8 cellular contexts compared by ENCODE assay signal in genomic region chr15:78000089-78000926, GRCh38.
DNase-seq lines count a peak whose midpoint lies in the region; ATAC-seq and TF ChIP-seq lines count a peak whose summit lies in the region.

No MANE protein-coding gene starts in this region.

- H3K4me1 Mint-ChIP-seq in activated CD8-positive, alpha-beta T cell treated with anti-CD3 and anti-CD28 coated beads, Interleukin-2, amount 10 ng/mL, durations not matched to agents 7 days and 5 days (ENCODE audit: low read depth), result peaks cover 23% of the 10 kb centered on the region
- H3K4me1 Mint-ChIP-seq in natural killer cell, result peaks cover 6 to 12% of the 10 kb centered on the region in 2 donors
- peaks cover 5% of the 10 kb centered on the region for H3K4me1 Mint-ChIP-seq in stimulated activated naive CD8-positive, alpha-beta T cell treated with anti-CD3 and anti-CD28 coated beads, Interleukin-15, Interleukin-2, amounts not matched to agents 100 ng/mL and 50 ng/mL, for 24 hours (ENCODE audit: low read depth)

- peak overlapping the region; percentile 79 for H3K27ac Mint-ChIP-seq in activated CD8-positive, alpha-beta T cell treated with anti-CD3 and anti-CD28 coated beads, Interleukin-2, amount 10 ng/mL, durations not matched to agents 7 days and 5 days
- H3K27ac Mint-ChIP-seq in natural killer cell, result peak overlapping the region in 1 of 2 donors; percentile 83
- peak overlapping the region; percentile 53 for H3K27ac Mint-ChIP-seq in stimulated activated naive CD8-positive, alpha-beta T cell treated with anti-CD3 and anti-CD28 coated beads, Interleukin-15, Interleukin-2, amounts not matched to agents 100 ng/mL and 50 ng/mL, for 24 hours

- H3K27me3 Mint-ChIP-seq in activated CD8-positive, alpha-beta T cell treated with anti-CD3 and anti-CD28 coated beads, Interleukin-2, amount 10 ng/mL, durations not matched to agents 7 days and 5 days (ENCODE audit: low read depth), result no peaks in the 10 kb centered on the region
- H3K27me3 Mint-ChIP-seq in natural killer cell (ENCODE audit: low read depth in 2 of 2), result no peaks in the 10 kb centered on the region
- no peaks in the 10 kb centered on the region for H3K27me3 Mint-ChIP-seq in stimulated activated naive CD8-positive, alpha-beta T cell treated with anti-CD3 and anti-CD28 coated beads, Interleukin-15, Interleukin-2, amounts not matched to agents 100 ng/mL and 50 ng/mL, for 24 hours

- CTCF ChIA-PET in activated CD8-positive, alpha-beta T cell treated with anti-CD3 and anti-CD28 coated beads, Interleukin-2, amount 10 ng/mL, durations not matched to agents 7 days and 5 days (lab: Charles Lee), result interaction anchor here (0.8 to 3.9 kb wide), 8 partner anchors 9 to 239 kb away, joined by 3 to 62 read pairs (median 4); no protein-coding TSS in a partner anchor

- no peak overlapping the region for H3K4me3 ChIP-seq in epithelial cell of esophagus (ENCODE audit: low read length)

- peaks cover 65% of the 10 kb centered on the region for H3K36me3 Mint-ChIP-seq in activated CD8-positive, alpha-beta T cell treated with anti-CD3 and anti-CD28 coated beads, Interleukin-2, amount 10 ng/mL, durations not matched to agents 7 days and 5 days (ENCODE audit: low read depth)
- peaks cover 6% of the 10 kb centered on the region for H3K36me3 Mint-ChIP-seq in natural killer cell
- H3K36me3 Mint-ChIP-seq in stimulated activated naive CD8-positive, alpha-beta T cell treated with anti-CD3 and anti-CD28 coated beads, Interleukin-15, Interleukin-2, amounts not matched to agents 100 ng/mL and 50 ng/mL, for 24 hours (ENCODE audit: low read depth), result peaks cover 48% of the 10 kb centered on the region

- ATAC-seq in activated CD8-positive, alpha-beta T cell treated with anti-CD3 and anti-CD28 coated beads, Interleukin-2, amount 10 ng/mL, durations not matched to agents 7 days and 5 days, result peak; percentile 89
- peak; percentile 93 to 100 (median 98) for ATAC-seq in natural killer cell

- peak; percentile 31 to 33 for DNase-seq in AML-193 (lab: John Stamatoyannopoulos, UW)
- DNase-seq in GM19238 (ENCODE audit: insufficient read length, low spot score), result peak; percentile 53
- DNase-seq in NCI-H2196 treated with DMSO at 0.1 percent for 48 hours (lab: John Stamatoyannopoulos, UW; ENCODE audit: unreplicated experiment), result peak; percentile 28
- DNase-seq in activated CD8-positive, alpha-beta T cell treated with anti-CD3 and anti-CD28 coated beads, Interleukin-2, amount 10 ng/mL, durations not matched to agents 7 days and 5 days, result peak; percentile 77
- DNase-seq in epithelial cell of esophagus (ENCODE audit: low read depth), result peak; percentile 88
- DNase-seq in natural killer cell, result peak; percentile 66
- DNase-seq in DMS79 treated with DMSO at 0.1 percent for 48 hours (lab: John Stamatoyannopoulos, UW), result no peak

- no peak overlapping the region for H3K4me3 Mint-ChIP-seq in activated CD8-positive, alpha-beta T cell treated with anti-CD3 and anti-CD28 coated beads, Interleukin-2, amount 10 ng/mL, durations not matched to agents 7 days and 5 days
- no peak overlapping the region for H3K4me3 Mint-ChIP-seq in natural killer cell
- H3K4me3 Mint-ChIP-seq in stimulated activated naive CD8-positive, alpha-beta T cell treated with anti-CD3 and anti-CD28 coated beads, Interleukin-15, Interleukin-2, amounts not matched to agents 100 ng/mL and 50 ng/mL, for 24 hours, result no peak overlapping the region

- POLR2A ChIA-PET in activated CD8-positive, alpha-beta T cell treated with anti-CD3 and anti-CD28 coated beads, Interleukin-2, amount 10 ng/mL, durations not matched to agents 7 days and 5 days (lab: Charles Lee), result no interaction called here

- intact Hi-C loops in natural killer cell (cut with micrococcal nuclease), result loop anchor here (1.0 kb wide), 2 partner anchors 108 to 195 kb away; no protein-coding TSS in a partner anchor

- TF ChIP-seq CTCF in epithelial cell of esophagus (IDR thresholded peaks at IDR 0.05; ENCODE audit: insufficient read depth, low read depth, low read length, missing control alignments), result peak; percentile 70
- TF ChIP-seq CTCF in natural killer cell (IDR thresholded peaks at IDR 0.05), result peak; percentile 42

- no peaks in the 10 kb centered on the region for H3K9me3 Mint-ChIP-seq in activated CD8-positive, alpha-beta T cell treated with anti-CD3 and anti-CD28 coated beads, Interleukin-2, amount 10 ng/mL, durations not matched to agents 7 days and 5 days (ENCODE audit: insufficient read depth)
- H3K9me3 Mint-ChIP-seq in natural killer cell, result no peaks in the 10 kb centered on the region
- no peaks in the 10 kb centered on the region for H3K9me3 Mint-ChIP-seq in stimulated activated naive CD8-positive, alpha-beta T cell treated with anti-CD3 and anti-CD28 coated beads, Interleukin-15, Interleukin-2, amounts not matched to agents 100 ng/mL and 50 ng/mL, for 24 hours
